Comparison of ENCODE assay signal across 25 cellular contexts in the genomic region with DNA sequence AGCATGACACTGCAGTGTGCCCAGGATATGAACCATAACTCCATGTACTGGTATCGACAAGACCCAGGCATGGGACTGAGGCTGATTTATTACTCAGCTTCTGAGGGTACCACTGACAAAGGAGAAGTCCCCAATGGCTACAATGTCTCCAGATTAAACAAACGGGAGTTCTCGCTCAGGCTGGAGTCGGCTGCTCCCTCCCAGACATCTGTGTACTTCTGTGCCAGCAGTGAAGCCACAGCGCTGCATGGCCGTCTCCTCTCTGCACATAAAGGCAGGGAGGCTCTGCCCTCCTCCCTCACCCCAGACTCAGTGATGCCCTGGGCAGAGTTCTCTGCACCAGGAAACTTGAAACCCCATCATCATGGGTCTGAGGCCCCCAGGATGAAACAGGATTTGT.
DNase-seq lines count a peak whose midpoint lies in the region; ATAC-seq and TF ChIP-seq lines count a peak whose summit lies in the region.
"Had no signal": no experiment of that assay in that cellular context is flagged by ENCODE, and none has a peak within 500 bp of the region (broad histone marks: within the 10 kb centered on the region; RNA-seq: fewer than 3 reads in every experiment).

No MANE protein-coding gene starts in this region.

- H3K27ac ChIP-seq in BLaER1: 0 out of 2 replicates have a peak overlapping the region, but pooled peaks have one; percentile 28
- H3K27ac ChIP-seq: brain microvascular endothelial cell, epithelial cell of prostate, psoas muscle, SJCRH30, thoracic aorta had no signal

- POLR2A ChIA-PET in T-cell (lab: Charles Lee): no interaction called here

- no peak for ATAC-seq in T-cell (replicated peaks in 1 of 4)
- no peak for ATAC-seq in HG02759 (IDR thresholded peaks at IDR 0.05; ENCODE audit: unreplicated experiment)
- ATAC-seq: left lobe of liver; psoas muscle; stimulated activated naive B cell treated with anti-CD40 and anti-IgM and Interleukin-4, amounts not matched to agents 10 μg/mL and 1 μg/mL and 100 μg/mL, for 72 hours had no signal

- H3K9ac ChIP-seq in BLaER1: no peak overlapping the region

- H3K4me3 ChIP-seq in BLaER1: no peak overlapping the region
- H3K4me3 ChIP-seq: HAP-1, psoas muscle, SJCRH30, thoracic aorta had no signal

- H3K27me3 Mint-ChIP-seq in T-helper 1 cell treated with Interleukin-12 subunit alpha and Interleukin-12 subunit beta and Interleukin-4 antibody, amounts not matched to agents 30 μg/mL and 1 μg/mL, for 36 hours (ENCODE audit: low read depth): no peaks in the 10 kb centered on the region
- H3K27me3 Mint-ChIP-seq in T-cell (peaks cover 22 to 25% of the 10 kb centered on the region in 2 donors), nephron progenitor cell (ENCODE audit: low read depth, poor library complexity) (peaks cover 11% of the 10 kb centered on the region)

- no peaks in the 10 kb centered on the region for H4K20me1 ChIP-seq in BLaER1

- no peaks in the 10 kb centered on the region for H3K36me3 Mint-ChIP-seq in T-helper 1 cell treated with Interleukin-12 subunit alpha and Interleukin-12 subunit beta and Interleukin-4 antibody, amounts not matched to agents 30 μg/mL and 1 μg/mL, for 36 hours (ENCODE audit: low read depth)
- H3K36me3 Mint-ChIP-seq in T-cell (no peaks in the 10 kb centered on the region), nephron progenitor cell (ENCODE audit: low read depth) (no peaks in the 10 kb centered on the region)
- H3K36me3 Mint-ChIP-seq: memory B cell; stimulated activated naive B cell treated with anti-CD40 and anti-IgM and Interleukin-4, amounts not matched to agents 10 μg/mL and 1 μg/mL and 100 μg/mL, for 72 hours had no signal

- no peak for TF ChIP-seq CTCF in nephron progenitor cell (IDR thresholded peaks at IDR 0.05)

- peaks cover 6% of the 10 kb centered on the region for H3K4me1 Mint-ChIP-seq in T-helper 1 cell treated with Interleukin-12 subunit alpha and Interleukin-12 subunit beta and Interleukin-4 antibody, amounts not matched to agents 30 μg/mL and 1 μg/mL, for 36 hours (ENCODE audit: low read depth)
- peaks cover 13 to 18% (median 17%) of the 10 kb centered on the region in 3 donors for H3K4me1 Mint-ChIP-seq in T-cell
- H3K4me1 Mint-ChIP-seq in nephron progenitor cell: peaks cover 32% of the 10 kb centered on the region
- H3K4me1 Mint-ChIP-seq: memory B cell had no signal

- H3K27me3 ChIP-seq in BLaER1: no peaks in the 10 kb centered on the region
- H3K27me3 ChIP-seq: brain microvascular endothelial cell had no signal

- H3K4me3 Mint-ChIP-seq in T-helper 1 cell treated with Interleukin-12 subunit alpha and Interleukin-12 subunit beta and Interleukin-4 antibody, amounts not matched to agents 30 μg/mL and 1 μg/mL, for 36 hours: peak overlapping the region; percentile 10
- H3K4me3 Mint-ChIP-seq in T-cell (peak overlapping the region; percentile 37 to 61 (median 52)), nephron progenitor cell (no peak overlapping the region)
- H3K4me3 Mint-ChIP-seq: memory B cell; stimulated activated naive B cell treated with anti-CD40 and anti-IgM and Interleukin-4, amounts not matched to agents 10 μg/mL and 1 μg/mL and 100 μg/mL, for 72 hours had no signal

- no peaks in the 10 kb centered on the region for H3K9me3 Mint-ChIP-seq in T-helper 1 cell treated with Interleukin-12 subunit alpha and Interleukin-12 subunit beta and Interleukin-4 antibody, amounts not matched to agents 30 μg/mL and 1 μg/mL, for 36 hours
- H3K9me3 Mint-ChIP-seq in T-cell: no peaks in the 10 kb centered on the region
- no peaks in the 10 kb centered on the region for H3K9me3 Mint-ChIP-seq in nephron progenitor cell
- H3K9me3 Mint-ChIP-seq: memory B cell; stimulated activated naive B cell treated with anti-CD40 and anti-IgM and Interleukin-4, amounts not matched to agents 10 μg/mL and 1 μg/mL and 100 μg/mL, for 72 hours had no signal

- DNase-seq in T-helper 1 cell (no peak), T-cell (no peak), nephron progenitor cell (no peak), cerebellar nuclear complex (lab: John Stamatoyannopoulos, UW) (no peak), NCI-H1105 treated with DMSO at 0.1 percent for 48 hours (lab: John Stamatoyannopoulos, UW) (no peak)
- DNase-seq: activated CD4-positive, alpha-beta T cell treated with anti-CD3 and anti-CD28 coated beads, Interleukin-2, amount 50 U/mL, for 1 hour; activated gamma-delta T cell; brain microvascular endothelial cell; effector CD4-positive, alpha-beta T cell; NCI-H1092 treated with DMSO at 0.1 percent for 48 hours; NCI-H2029; NCI-H2227 treated with DMSO at 0.1 percent for 48 hours; NCI-H526 treated with DMSO at 0.1 percent for 48 hours; psoas muscle; SJCRH30; stimulated activated CD4-positive, alpha-beta T cell treated with anti-CD3 and anti-CD28 coated beads, Interleukin-4, amount 100 ng/mL, for 4 hours; stimulated activated naive B cell treated with anti-CD40 and anti-IgM and Interleukin-4, amounts not matched to agents 10 μg/mL and 1 μg/mL and 100 μg/mL, for 72 hours had no signal

- H3K9me3 ChIP-seq in BLaER1: no peaks in the 10 kb centered on the region
- H3K9me3 ChIP-seq: HAP-1, psoas muscle, SJCRH30, thoracic aorta had no signal

- H3K4me1 ChIP-seq in BLaER1: peaks cover 35% of the 10 kb centered on the region
- H3K4me1 ChIP-seq: HAP-1, psoas muscle, SJCRH30 had no signal

- no peak overlapping the region for H3K27ac Mint-ChIP-seq in T-helper 1 cell treated with Interleukin-12 subunit alpha and Interleukin-12 subunit beta and Interleukin-4 antibody, amounts not matched to agents 30 μg/mL and 1 μg/mL, for 36 hours
- H3K27ac Mint-ChIP-seq in T-cell (peak overlapping the region in 1 of 2 donors; percentile 23), nephron progenitor cell (peak overlapping the region; percentile 68)
- H3K27ac Mint-ChIP-seq: memory B cell; stimulated activated naive B cell treated with anti-CD40 and anti-IgM and Interleukin-4, amounts not matched to agents 10 μg/mL and 1 μg/mL and 100 μg/mL, for 72 hours had no signal

- CTCF ChIA-PET in T-cell (lab: Charles Lee): no interaction called here

- peak overlapping the region; percentile 88 for H3K4me2 ChIP-seq in BLaER1

- no peaks in the 10 kb centered on the region for H3K36me3 ChIP-seq in BLaER1
- H3K36me3 ChIP-seq: brain microvascular endothelial cell, HAP-1, SJCRH30, thoracic aorta had no signal
